Comparison of ENCODE assay signal across 9 cellular contexts in genomic region chr7:70776627-70777101, GRCh38.
DNase-seq lines count a peak whose midpoint lies in the region; ATAC-seq, FAIRE-seq and TF ChIP-seq lines count a peak whose summit lies in the region.
"Had no signal": no experiment of that assay in that cellular context is flagged by ENCODE, and none has a peak within 500 bp of the region (broad histone marks: within the 10 kb centered on the region; RNA-seq: fewer than 3 reads in every experiment).

No MANE protein-coding gene starts in this region.

- H2AFZ ChIP-seq in astrocyte (ENCODE audit: low read depth, low read length): no peak overlapping the region
- no peak overlapping the region for H2AFZ ChIP-seq in neural cell (ENCODE audit: low read depth, low read length)

- TF ChIP-seq EP300 in neural cell (conservative IDR thresholded peaks at IDR 0.05; ENCODE audit: poor library complexity, severe bottlenecking): no peak

- H4K20me1 ChIP-seq in astrocyte (ENCODE audit: insufficient read depth, low read length): peaks cover 15% of the 10 kb centered on the region
- peaks cover 62% of the 10 kb centered on the region for H4K20me1 ChIP-seq in neural cell (ENCODE audit: insufficient read depth)

- H3K4me1 ChIP-seq in astrocyte (ENCODE audit: insufficient read depth, low read length): peaks cover 8% of the 10 kb centered on the region

- peaks cover 16% of the 10 kb centered on the region for H3K4me1 Mint-ChIP-seq in astrocyte (ENCODE audit: low read depth, unreplicated experiment)

- H3K36me3 Mint-ChIP-seq in astrocyte (ENCODE audit: low read depth, unreplicated experiment): peaks cover 36% of the 10 kb centered on the region

- H3K4me2 ChIP-seq in astrocyte (ENCODE audit: low read length) (peak overlapping the region; percentile 26), neural cell (ENCODE audit: low read length) (no peak overlapping the region)

- no peak overlapping the region for H3K4me3 Mint-ChIP-seq in astrocyte (ENCODE audit: unreplicated experiment)

- H3K27ac ChIP-seq in astrocyte (ENCODE audit: low read depth, low read length) (no peak overlapping the region), neural cell (ENCODE audit: low read length) (no peak overlapping the region)

- peak; percentile 69 for ATAC-seq in HG02852 (IDR thresholded peaks at IDR 0.05; ENCODE audit: unreplicated experiment)
- ATAC-seq in HG03439 (IDR thresholded peaks at IDR 0.05; ENCODE audit: unreplicated experiment): no peak

- no peak for TF ChIP-seq RAD21 in neural cell (conservative IDR thresholded peaks at IDR 0.05)

- H3K9me2 ChIP-seq in neural cell (ENCODE audit: insufficient read depth, low read length): no peaks in the 10 kb centered on the region

- no peak overlapping the region for H3K27ac Mint-ChIP-seq in astrocyte (ENCODE audit: unreplicated experiment)

- DNase-seq in GM12865 (ENCODE audit: low read depth) (peak; percentile 66), astrocyte (ENCODE audit: low read depth) (peak; percentile 75), UCSD-AML1 (lab: John Stamatoyannopoulos, UW; ENCODE audit: unreplicated experiment) (no peak), RCC 7860 (ENCODE audit: low spot score) (no peak), SHP77 treated with DMSO at 0.1 percent for 48 hours (lab: John Stamatoyannopoulos, UW) (no peak)
- DNase-seq: GDM1 had no signal

- H3K27me3 ChIP-seq in astrocyte (ENCODE audit: insufficient read depth, low read length): no peaks in the 10 kb centered on the region
- H3K27me3 ChIP-seq in neural cell (ENCODE audit: insufficient read depth, low read depth, low read length): no peaks in the 10 kb centered on the region

- H3K9ac ChIP-seq in astrocyte (ENCODE audit: low read length) (no peak overlapping the region), neural cell (ENCODE audit: low read length) (no peak overlapping the region)

- H3K36me3 ChIP-seq in astrocyte (ENCODE audit: insufficient read depth, low read length) (peaks cover 32% of the 10 kb centered on the region), neural cell (ENCODE audit: insufficient read depth, low read length) (peaks cover 48% of the 10 kb centered on the region)

- TF ChIP-seq CTCF in GM12865 (IDR thresholded peaks at IDR 0.05; ENCODE audit: insufficient read depth, low read depth, low read length, missing control alignments) (no peak), astrocyte (IDR thresholded peaks at IDR 0.05; ENCODE audit: insufficient read depth, low read depth, low read length) (no peak), neural cell (IDR thresholded peaks at IDR 0.05; ENCODE audit: poor library complexity, severe bottlenecking) (no peak)

- no peaks in the 10 kb centered on the region for H3K9me3 ChIP-seq in astrocyte (ENCODE audit: insufficient read depth, low read depth, low read length)
- H3K9me3 ChIP-seq in neural cell (ENCODE audit: low read length): no peaks in the 10 kb centered on the region

- no peak overlapping the region for H3K4me3 ChIP-seq in GM12865 (ENCODE audit: low read depth, low read length)
- H3K4me3 ChIP-seq in astrocyte (ENCODE audit: insufficient read depth, low read depth, low read length): no peak overlapping the region
- H3K4me3 ChIP-seq in neural cell (ENCODE audit: low read length): no peak overlapping the region

- H3K27me3 Mint-ChIP-seq in astrocyte (ENCODE audit: low read depth, unreplicated experiment): no peaks in the 10 kb centered on the region

- H3K9me3 Mint-ChIP-seq in astrocyte (ENCODE audit: unreplicated experiment): peaks cover 2% of the 10 kb centered on the region

- FAIRE-seq in astrocyte (lab: Jason Lieb, UNC) (no peak), RCC 7860 (lab: Jason Lieb, UNC) (no peak)

- H3K79me2 ChIP-seq in astrocyte (ENCODE audit: insufficient read depth, low read length) (no peaks in the 10 kb centered on the region), neural cell (replicated peaks; ENCODE audit: insufficient read depth, low read length) (peaks cover 20% of the 10 kb centered on the region)

- peaks cover 6% of the 10 kb centered on the region for H3F3A ChIP-seq in neural cell (ENCODE audit: insufficient read depth, low read length, poor library complexity, severe bottlenecking)

TF ChIP-seq in neural cell, 6 proteins besides CTCF, POLR2A, EP300 and RAD21:
- TF ChIP-seq POLR2AphosphoS5 (IDR thresholded peaks at IDR 0.05): peak; percentile 10
- no peak for TF ChIP-seq TAF1 (IDR thresholded peaks at IDR 0.05; ENCODE audit: low read depth)
- TF ChIP-seq REST (IDR thresholded peaks at IDR 0.05; ENCODE audit: borderline replicate concordance): no peak
- TF ChIP-seq SMC3 (conservative IDR thresholded peaks at IDR 0.05; ENCODE audit: poor library complexity): no peak
- TF ChIP-seq EZH2 (IDR thresholded peaks at IDR 0.05; ENCODE audit: borderline replicate concordance, insufficient read depth, low read length, poor library complexity, severe bottlenecking): no peak
- no peak for TF ChIP-seq MXI1 (conservative IDR thresholded peaks at IDR 0.05; ENCODE audit: poor library complexity, severe bottlenecking)

Comparison
In these comparisons a context has a peak if more than half of its experiments do, and no peak if none do; other contexts are left out.
1. DNase-seq: peak in GM12865 (single experiment) and astrocyte (single experiment); none in UCSD-AML1 (single experiment), RCC 7860 (single experiment) and SHP77 treated with DMSO at 0.1 percent for 48 hours (single experiment).